In genomic region chr3:70310809-70311208, GRCh38 we compare ENCODE assay signal across 3 cellular contexts.
A peak's percentile ranks its signal among the peaks of the same experiment; 100 is the strongest.
TF ChIP-seq lines count a peak whose summit lies in the region.

No MANE protein-coding gene starts in this region.

TF ChIP-seq in HepG2, 621 proteins besides CTCF, POLR2A, EP300 and RAD21:
- TF ChIP-seq ZSCAN20 (CRISPR knock-in tag; IDR thresholded peaks at IDR 0.05; ENCODE audit: borderline replicate concordance) (no peak), RARG (CRISPR knock-in tag; IDR thresholded peaks at IDR 0.05; ENCODE audit: low read depth) (no peak), MAFK (conservative IDR thresholded peaks at IDR 0.05 in 1 of 2, IDR thresholded peaks at IDR 0.05 in 1 of 2; ENCODE audit: low read length in 2 of 2) (peak; percentile 69 to 86), MAFF (IDR thresholded peaks at IDR 0.05; ENCODE audit: low read depth, low read length) (peak; percentile 71), ZBED4 (CRISPR knock-in tag; IDR thresholded peaks at IDR 0.05; ENCODE audit: borderline replicate concordance) (no peak)

TF ChIP-seq in IMR-90, 13 proteins besides CTCF, POLR2A, EP300 and RAD21:
- TF ChIP-seq MAFK (IDR thresholded peaks at IDR 0.05; ENCODE audit: low read depth, low read length) = peak; percentile 73
- peak; percentile 56 for TF ChIP-seq NFE2L2 (IDR thresholded peaks at IDR 0.05; ENCODE audit: low read depth, low read length)
- TF ChIP-seq RCOR1 (IDR thresholded peaks at IDR 0.05; ENCODE audit: insufficient replicate concordance, low read length) = no peak

TF ChIP-seq in H1, 55 proteins besides CTCF, POLR2A, EP300 and RAD21:
- TF ChIP-seq MAFK (IDR thresholded peaks at IDR 0.05; ENCODE audit: low read depth, low read length) (peak; percentile 41; the same call in 1 of the 2 replicates), PHF8 (conservative IDR thresholded peaks at IDR 0.05; ENCODE audit: low read depth, low read length) (no peak)
